8 cellular contexts compared by ENCODE assay signal in genomic region chr1:233295775-233296322, GRCh38. TPM values are rescaled to one million over a fixed set of nuclear protein-coding genes. Genes with fewer than 3 reads are reported as not detected.
DNase-seq lines count a peak whose midpoint lies in the region; ATAC-seq and TF ChIP-seq lines count a peak whose summit lies in the region.

No MANE protein-coding gene starts in this region.

- H2AK5ac ChIP-seq in trophoblast cell (ENCODE audit: low read length), result no peak overlapping the region

- H3K4me3 ChIP-seq in GM12864 (ENCODE audit: low read depth, low read length) (peak overlapping the region; percentile 68), OCI-LY1 (ENCODE audit: low read depth, low read length, poor library complexity, severe bottlenecking) (peak overlapping the region; percentile 73), epithelial cell of proximal tubule (ENCODE audit: low read depth, low read length) (peak overlapping the region; percentile 85), trophoblast cell (ENCODE audit: low read depth, low read length) (peak overlapping the region; percentile 72)

- H3K9me3 ChIP-seq in OCI-LY1 (ENCODE audit: low read length), result no peaks in the 10 kb centered on the region
- no peaks in the 10 kb centered on the region for H3K9me3 ChIP-seq in trophoblast cell (ENCODE audit: insufficient read depth, low read depth, low read length)

- no peak for TF ChIP-seq CTCF in GM12864 (IDR thresholded peaks at IDR 0.05; ENCODE audit: low read depth, low read length, missing control alignments)
- no peak for TF ChIP-seq CTCF in OCI-LY1 (IDR thresholded peaks at IDR 0.05; ENCODE audit: low read length)
- TF ChIP-seq CTCF in epithelial cell of proximal tubule (conservative IDR thresholded peaks at IDR 0.05; ENCODE audit: low read depth, low read length), result no peak

- no peak overlapping the region for H3K23ac ChIP-seq in trophoblast cell (ENCODE audit: low read length)

- no peak overlapping the region for H3K4ac ChIP-seq in trophoblast cell (ENCODE audit: low read depth, low read length)

- H4K12ac ChIP-seq in trophoblast cell (ENCODE audit: low read depth, low read length), result no peak overlapping the region

- no peak overlapping the region for H4K8ac ChIP-seq in trophoblast cell (ENCODE audit: low read depth, low read length)

- no peaks in the 10 kb centered on the region for H3K9me2 ChIP-seq in OCI-LY1 (ENCODE audit: low read depth, low read length)

- no peaks in the 10 kb centered on the region for H3F3A ChIP-seq in OCI-LY1 (ENCODE audit: insufficient read depth, low read length)

- no peak for ATAC-seq in GM19328 (IDR thresholded peaks at IDR 0.05; ENCODE audit: unreplicated experiment)
- ATAC-seq in GM18861 (IDR thresholded peaks at IDR 0.05; ENCODE audit: unreplicated experiment), result no peak

- H3K27me3 ChIP-seq in OCI-LY1 (ENCODE audit: insufficient read depth, low read length) (no peaks in the 10 kb centered on the region), trophoblast cell (ENCODE audit: insufficient read depth, low read length) (no peaks in the 10 kb centered on the region)

- DNase-seq in GM12864 (ENCODE audit: low read depth) (no peak), epithelial cell of proximal tubule (ENCODE audit: low read depth) (no peak), trophoblast cell (no peak), NCI-H226 (no peak), SW 1271 (lab: John Stamatoyannopoulos, UW) (no peak)

- no peaks in the 10 kb centered on the region for H3K79me1 ChIP-seq in trophoblast cell (ENCODE audit: low read length)

- H3K79me2 ChIP-seq in OCI-LY1 (ENCODE audit: insufficient read depth, low read length) (no peaks in the 10 kb centered on the region), trophoblast cell (ENCODE audit: control insufficient read depth, insufficient read depth, low read length, poor library complexity) (no peaks in the 10 kb centered on the region)

- H3K36me3 ChIP-seq in OCI-LY1 (ENCODE audit: insufficient read depth, low read length) (no peaks in the 10 kb centered on the region), trophoblast cell (ENCODE audit: control insufficient read depth in 1 of 2, insufficient read depth in 2 of 2, low read length in 2 of 2) (no peaks in the 10 kb centered on the region)

- H3K4me2 ChIP-seq in OCI-LY1 (ENCODE audit: low read length), result peak overlapping the region; percentile 69
- H3K4me2 ChIP-seq in trophoblast cell (ENCODE audit: low read length), result peak overlapping the region; percentile 72

- peaks cover 34% of the 10 kb centered on the region for H3K4me1 ChIP-seq in OCI-LY1 (ENCODE audit: insufficient read depth, low read length, severe bottlenecking)
- H3K4me1 ChIP-seq in trophoblast cell (ENCODE audit: control insufficient read depth in 1 of 2, insufficient read depth in 2 of 2, low read length in 2 of 2), result no peaks in the 10 kb centered on the region

- no peak overlapping the region for H3K18ac ChIP-seq in trophoblast cell (ENCODE audit: low read length)

- no peak overlapping the region for H2BK12ac ChIP-seq in trophoblast cell (ENCODE audit: low read length)

- WGBS in trophoblast cell (ENCODE audit: extremely low coverage, insufficient coverage, insufficient read length), result no CpG with 5 or more reads among the region's 8 CpGs

- H2AFZ ChIP-seq in OCI-LY1 (ENCODE audit: low read length), result peak overlapping the region; percentile 89
- peak overlapping the region; percentile 68 for H2AFZ ChIP-seq in trophoblast cell (ENCODE audit: insufficient read depth, low read length, poor library complexity)

- no peak overlapping the region for H2BK120ac ChIP-seq in trophoblast cell (ENCODE audit: insufficient read depth, low read length, poor library complexity)

- H3K9ac ChIP-seq in OCI-LY1 (ENCODE audit: low read length) (peak overlapping the region; percentile 60), trophoblast cell (ENCODE audit: low read length) (no peak overlapping the region)

- H4K91ac ChIP-seq in trophoblast cell (ENCODE audit: low read depth, low read length), result no peak overlapping the region

- no peaks in the 10 kb centered on the region for H4K20me1 ChIP-seq in OCI-LY1 (ENCODE audit: insufficient read depth, low read length)

- H3K27ac ChIP-seq in OCI-LY1 (ENCODE audit: low read depth, low read length, poor library complexity, severe bottlenecking) (no peak overlapping the region), trophoblast cell (ENCODE audit: low read depth, low read length) (no peak overlapping the region)

- H2BK5ac ChIP-seq in trophoblast cell (ENCODE audit: low read depth, low read length, poor library complexity), result no peak overlapping the region

- no peak overlapping the region for H3K14ac ChIP-seq in trophoblast cell (ENCODE audit: low read length)

RNA-seq across cellular contexts. Expression of gene PCNX2, which starts 0.3 kb away (rescaled TPM):
- 9.0 and 11.4 TPM in 2 replicates for total RNA-seq in epithelial cell of proximal tubule
- polyA plus RNA-seq in trophoblast cell (2013), result 3.7 and 4.1 TPM in 2 replicates

RNA-seq across cellular contexts. Expression of gene MAP3K21, which starts 31.7 kb away (rescaled TPM):
- 7.3 and 11.0 TPM in 2 replicates for total RNA-seq in epithelial cell of proximal tubule
- polyA plus RNA-seq in trophoblast cell (2013), result 0.74 and 0.89 TPM in 2 replicates
